18 cellular contexts compared by ENCODE assay signal in genomic region chr16:47140686-47141085, GRCh38. TPM values are rescaled to one million over a fixed set of nuclear protein-coding genes. Genes with fewer than 3 reads are reported as not detected.
DNase-seq lines count a peak whose midpoint lies in the region; ATAC-seq and TF ChIP-seq lines count a peak whose summit lies in the region.
"Had no signal": no experiment of that assay in that cellular context is flagged by ENCODE, and none has a peak within 500 bp of the region (broad histone marks: within the 10 kb centered on the region; RNA-seq: fewer than 3 reads in every experiment).

No MANE protein-coding gene starts in this region.

- no peak for DNase-seq in SK-N-SH
- no peak for DNase-seq in endodermal cell
- no peak for DNase-seq in activated naive CD4-positive, alpha-beta T cell treated with anti-CD3 and anti-CD28 coated beads, Interleukin-2, amount 50 U/mL, for 72 hours (ENCODE audit: low spot score in 2 of 2)
- DNase-seq in AG08395 (ENCODE audit: low spot score): no peak
- DNase-seq in NCI-H345 (lab: John Stamatoyannopoulos, UW): no peak
- DNase-seq: NCI-H1092; NCI-H1436; NCI-H1930; NCI-H510A treated with DMSO at 0.1 percent for 48 hours; NCI-H748 treated with DMSO at 0.1 percent for 48 hours; NK-92 treated with Interleukin-12 subunit alpha and Interleukin-12 subunit beta, amount 100 ng/mL, for 24 hours; Peyer's patch; SW 1271 had no signal

- H3F3A ChIP-seq in SK-N-SH (replicated peaks; ENCODE audit: insufficient read depth): peaks cover 19% of the 10 kb centered on the region

- no peak for ATAC-seq in SK-N-SH treated with all-trans-retinoic acid at 6 μM for 48 hours
- no peak for ATAC-seq in activated T-helper 17 cell treated with anti-CD3 and anti-CD28 coated beads, Interleukin-2, amount 50 U/mL, for 72 hours (replicated peaks)
- no peak for ATAC-seq in activated naive CD4-positive, alpha-beta T cell treated with anti-CD3 and anti-CD28 coated beads, Interleukin-2, amount 50 U/mL, for 72 hours
- no peak for ATAC-seq in esophagus mucosa

- H3K27ac ChIP-seq in SK-N-SH (ENCODE audit: low read depth in 2 of 2, low read length in 1 of 2) (no peak overlapping the region), endodermal cell (ENCODE audit: low read depth, low read length) (no peak overlapping the region)
- H3K27ac ChIP-seq: 22Rv1, Peyer's patch, SJSA1 had no signal

- WGBS in SK-N-SH (ENCODE audit: low lambda C conversion rate): 84% methylated on average over 4 of the region's 4 CpGs
- 93 to 100% methylated on average over 1 to 3 of the region's 4 CpGs for whole genome bisulfite sequencing in endodermal cell (ENCODE audit: insufficient coverage in 1 of 2, insufficient read length in 1 of 2), 2 experiments

- H4K20me1 ChIP-seq in SK-N-SH (ENCODE audit: insufficient read depth): no peaks in the 10 kb centered on the region

- TF ChIP-seq CTCF in SK-N-SH (IDR thresholded peaks at IDR 0.05) (no peak), endodermal cell (conservative IDR thresholded peaks at IDR 0.05) (no peak)

- peaks cover 32% of the 10 kb centered on the region for H3K4me1 Mint-ChIP-seq in activated T-helper 17 cell treated with anti-CD3 and anti-CD28 coated beads, Interleukin-2, amount 50 U/mL, for 72 hours
- peaks cover 16% of the 10 kb centered on the region for H3K4me1 Mint-ChIP-seq in endodermal cell

- H3K9me3 Mint-ChIP-seq in activated T-helper 17 cell treated with anti-CD3 and anti-CD28 coated beads, Interleukin-2, amount 50 U/mL, for 72 hours: no peaks in the 10 kb centered on the region
- H3K9me3 Mint-ChIP-seq in endodermal cell: no peaks in the 10 kb centered on the region
- H3K9me3 Mint-ChIP-seq in activated naive CD4-positive, alpha-beta T cell treated with anti-CD3 and anti-CD28 coated beads, Interleukin-2, amount 50 U/mL, for 72 hours: no peaks in the 10 kb centered on the region

- H3K9ac ChIP-seq in SK-N-SH: no peak overlapping the region
- no peak overlapping the region for H3K9ac ChIP-seq in endodermal cell (ENCODE audit: extremely low read depth, low read length, poor library complexity, severe bottlenecking)

- TF ChIP-seq EP300 in SK-N-SH (IDR thresholded peaks at IDR 0.05; ENCODE audit: borderline replicate concordance in 1 of 2, low read depth in 1 of 2, low read length in 1 of 2): no peak

- TF ChIP-seq RAD21 in SK-N-SH (IDR thresholded peaks at IDR 0.05; ENCODE audit: low read length): no peak

- peaks cover 15% of the 10 kb centered on the region in 2 experiments for H3K4me1 ChIP-seq in SK-N-SH (ENCODE audit: control insufficient read depth in 1 of 2, insufficient read depth in 2 of 2, low read depth in 1 of 2, low read length in 1 of 2)
- H3K4me1 ChIP-seq in endodermal cell (ENCODE audit: control insufficient read depth, insufficient read depth, low read length): no peaks in the 10 kb centered on the region

- no peak overlapping the region for H3K27ac Mint-ChIP-seq in activated T-helper 17 cell treated with anti-CD3 and anti-CD28 coated beads, Interleukin-2, amount 50 U/mL, for 72 hours
- H3K27ac Mint-ChIP-seq in endodermal cell: no peak overlapping the region
- no peak overlapping the region for H3K27ac Mint-ChIP-seq in activated naive CD4-positive, alpha-beta T cell treated with anti-CD3 and anti-CD28 coated beads, Interleukin-2, amount 50 U/mL, for 72 hours

- no peak overlapping the region for H3K4me3 ChIP-seq in SK-N-SH (ENCODE audit: low read depth in 2 of 2, low read length in 1 of 2)
- H3K4me3 ChIP-seq in endodermal cell (ENCODE audit: low read length): peak overlapping the region; percentile 85
- H3K4me3 ChIP-seq: Peyer's patch, SJSA1 had no signal

- no peaks in the 10 kb centered on the region for H3K9me3 ChIP-seq in SK-N-SH
- no peaks in the 10 kb centered on the region for H3K9me3 ChIP-seq in endodermal cell (ENCODE audit: control insufficient read depth, low read length)
- H3K9me3 ChIP-seq: Peyer's patch had no signal

- H3K27me3 ChIP-seq in SK-N-SH (ENCODE audit: insufficient read depth): no peaks in the 10 kb centered on the region
- H3K27me3 ChIP-seq in endodermal cell (ENCODE audit: control insufficient read depth, insufficient read depth, low read length, poor library complexity, severe bottlenecking): no peaks in the 10 kb centered on the region
- H3K27me3 ChIP-seq: Peyer's patch had no signal

- CTCF ChIA-PET in SK-N-SH (lab: Yijun Ruan, JAX): interaction anchor here (1.2 to 6.3 kb wide), 13 partner anchors 9 to 1020 kb away, joined by 3 to 152 read pairs (median 14); partner anchors contain the start of genes ABCC12 and DNAJA2

- H3K79me2 ChIP-seq in SK-N-SH (ENCODE audit: insufficient read depth): peaks cover 69% of the 10 kb centered on the region

- H2AFZ ChIP-seq in SK-N-SH (ENCODE audit: low read depth): peak overlapping the region; percentile 8; the same call in 1 of the 2 replicates

- POLR2A ChIA-PET in SK-N-SH (lab: Yijun Ruan, JAX): no interaction called here

- H3K4me3 Mint-ChIP-seq in activated T-helper 17 cell treated with anti-CD3 and anti-CD28 coated beads, Interleukin-2, amount 50 U/mL, for 72 hours: peak overlapping the region; percentile 93
- H3K4me3 Mint-ChIP-seq in endodermal cell: no peak overlapping the region

- no peak overlapping the region for H3K4me2 ChIP-seq in SK-N-SH

- peaks cover 10% of the 10 kb centered on the region for H3K36me3 Mint-ChIP-seq in activated T-helper 17 cell treated with anti-CD3 and anti-CD28 coated beads, Interleukin-2, amount 50 U/mL, for 72 hours (ENCODE audit: low read depth)
- H3K36me3 Mint-ChIP-seq in endodermal cell (ENCODE audit: low read depth): no peaks in the 10 kb centered on the region
- H3K36me3 Mint-ChIP-seq in activated naive CD4-positive, alpha-beta T cell treated with anti-CD3 and anti-CD28 coated beads, Interleukin-2, amount 50 U/mL, for 72 hours: peaks cover 10 to 14% of the 10 kb centered on the region in 2 donors

- H3K9me2 ChIP-seq in SK-N-SH: no peaks in the 10 kb centered on the region

- H3K27me3 Mint-ChIP-seq in activated T-helper 17 cell treated with anti-CD3 and anti-CD28 coated beads, Interleukin-2, amount 50 U/mL, for 72 hours: no peaks in the 10 kb centered on the region
- H3K27me3 Mint-ChIP-seq in endodermal cell (ENCODE audit: insufficient read depth): peaks cover 6% of the 10 kb centered on the region

- H3K36me3 ChIP-seq in SK-N-SH (replicated peaks in 1 of 2; ENCODE audit: control insufficient read depth in 1 of 2, insufficient read depth in 2 of 2, low read length in 1 of 2): no peaks in the 10 kb centered on the region
- H3K36me3 ChIP-seq in endodermal cell (ENCODE audit: control insufficient read depth, insufficient read depth, low read length): peaks cover 6% of the 10 kb centered on the region
- H3K36me3 ChIP-seq: Peyer's patch, SJSA1 had no signal

TF ChIP-seq in SK-N-SH, 30 proteins besides CTCF, POLR2A, EP300 and RAD21:
- no peak for TF ChIP-seq SMC3 (IDR thresholded peaks at IDR 0.05; ENCODE audit: low read depth, low read length)
- TF ChIP-seq RXRA (IDR thresholded peaks at IDR 0.05; ENCODE audit: borderline replicate concordance, low read depth): no peak
- TF ChIP-seq TAF1 (IDR thresholded peaks at IDR 0.05; ENCODE audit: borderline replicate concordance, low read depth, low read length): no peak
- TF ChIP-seq EZH2phosphoT487 (IDR thresholded peaks at IDR 0.05; ENCODE audit: borderline replicate concordance, low read depth): no peak
- TF ChIP-seq RFX5 (IDR thresholded peaks at IDR 0.05; ENCODE audit: low read length): no peak
- no peak for TF ChIP-seq USF1 (IDR thresholded peaks at IDR 0.05; ENCODE audit: borderline replicate concordance, low read depth)

TF ChIP-seq in SK-N-SH treated with all-trans-retinoic acid at 6 μM for 48 hours, 23 proteins besides CTCF, POLR2A, EP300 and RAD21:
- TF ChIP-seq GLIS3 (CRISPR knock-in tag; IDR thresholded peaks at IDR 0.05) (no peak), BACH2 (CRISPR knock-in tag; IDR thresholded peaks at IDR 0.05; ENCODE audit: borderline replicate concordance) (no peak), RARB (CRISPR knock-in tag; IDR thresholded peaks at IDR 0.05) (no peak), ZFP3 (CRISPR knock-in tag; IDR thresholded peaks at IDR 0.05) (no peak), TOX (CRISPR knock-in tag; IDR thresholded peaks at IDR 0.05; ENCODE audit: borderline replicate concordance) (no peak), ZC3H10 (CRISPR knock-in tag; IDR thresholded peaks at IDR 0.05) (no peak), ZNF8 (CRISPR knock-in tag; IDR thresholded peaks at IDR 0.05) (no peak), TCF4 (CRISPR knock-in tag; IDR thresholded peaks at IDR 0.05; ENCODE audit: borderline replicate concordance) (no peak), SNAI2 (CRISPR knock-in tag; IDR thresholded peaks at IDR 0.05) (no peak), CSDC2 (CRISPR knock-in tag; IDR thresholded peaks at IDR 0.05) (no peak), POU6F1 (CRISPR knock-in tag; IDR thresholded peaks at IDR 0.05; ENCODE audit: borderline replicate concordance, low read depth) (no peak)

RNA-seq across cellular contexts. Expression of gene NETO2, which starts 3.1 kb away (rescaled TPM):
- 40.5 and 48.8 TPM in 2 replicates for polyA plus RNA-seq in SK-N-SH (2012; rRNA removed)
- 51.3 and 57.3 TPM in 2 replicates for polyA plus RNA-seq in SK-N-SH (2012; cell fraction: cytosol; rRNA removed)
- 34.6 and 35.4 TPM in 2 replicates for polyA plus RNA-seq in SK-N-SH (2012; cell fraction: nucleus; rRNA removed)
- total RNA-seq in activated T-helper 17 cell treated with anti-CD3 and anti-CD28 coated beads, Interleukin-2, amount 50 U/mL, for 72 hours: 10 to 100 TPM; 17.9 to 67.0 TPM
- total RNA-seq in endodermal cell (10 to 100 TPM; 18.4 to 36.3 TPM), esophagus mucosa (12.0 TPM)
- polyA plus RNA-seq in endodermal cell (2013, experiment 1 of 2): 38.1 TPM
- polyA plus RNA-seq in endodermal cell (2013, experiment 2 of 2): 36.4 TPM
- total RNA-seq in activated naive CD4-positive, alpha-beta T cell treated with anti-CD3 and anti-CD28 coated beads, Interleukin-2, amount 50 U/mL, for 72 hours: 1 to 10 TPM; 1.1 to 7.3 TPM
